8 cellular contexts compared by ENCODE assay signal in the genomic region with DNA sequence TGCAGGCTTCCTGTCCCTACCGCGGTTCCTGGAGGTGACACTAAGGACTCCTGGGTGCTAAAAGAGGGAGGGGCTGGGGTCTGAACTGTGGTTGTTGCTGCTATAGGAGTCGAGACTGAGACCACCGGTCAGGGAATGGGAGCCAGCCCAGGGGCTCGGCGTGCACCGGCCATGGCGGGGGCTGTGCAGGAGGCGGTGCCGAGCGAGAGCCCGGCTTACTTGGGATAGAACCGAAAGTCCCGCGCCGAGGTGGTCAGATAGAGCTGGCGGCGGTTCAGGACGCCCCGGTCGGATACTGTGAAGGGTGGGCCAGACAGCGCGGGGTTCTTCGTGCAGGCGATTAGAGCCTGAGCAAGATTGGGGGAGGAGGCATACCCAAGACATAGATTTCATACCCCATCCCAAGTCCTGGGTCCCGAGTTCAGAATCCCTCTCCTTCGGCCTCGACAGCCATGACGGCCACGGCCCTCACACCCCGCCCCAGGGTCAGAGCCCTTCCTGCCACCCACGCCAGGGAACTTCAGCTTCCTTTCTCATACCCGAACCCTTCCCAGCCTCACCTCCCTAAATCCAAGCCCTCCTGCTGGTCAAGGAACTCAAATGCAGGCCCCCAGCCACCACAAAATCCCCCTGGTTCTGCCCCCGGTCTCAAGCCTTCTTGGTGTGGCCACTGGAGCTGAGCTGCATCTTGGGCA. TPM values are rescaled to one million over a fixed set of nuclear protein-coding genes. Genes with fewer than 3 reads are reported as not detected.
DNase-seq lines count a peak whose midpoint lies in the region; ATAC-seq and TF ChIP-seq lines count a peak whose summit lies in the region.
"Not testable (repeated sequence)": the region's sequence is repeated elsewhere in the genome, so short reads cannot be mapped to it uniquely, and the experiment has no call there.
"Had no signal": no experiment of that assay in that cellular context is flagged by ENCODE, and none has a peak within 500 bp of the region (broad histone marks: within the 10 kb centered on the region; RNA-seq: fewer than 3 reads in every experiment).

No MANE protein-coding gene starts in this region.

- peak overlapping the region; percentile 96 for H3K4me3 Mint-ChIP-seq in T-helper 17 cell
- H3K4me3 Mint-ChIP-seq in naive thymus-derived CD4-positive, alpha-beta T cell: peak overlapping the region; percentile 67 to 99 (median 87)

- not testable (repeated sequence) for H3K27ac ChIP-seq in ascending aorta; naive thymus-derived CD4-positive, alpha-beta T cell (ENCODE audit: low read depth, low read length); skeletal muscle tissue (ENCODE audit: low read depth, low read length)

- POLR2A ChIA-PET in naive thymus-derived CD4-positive, alpha-beta T cell (lab: Charles Lee): not testable (repeated sequence)

- H3K9me3 ChIP-seq in T-helper 17 cell (ENCODE audit: control insufficient read depth, low read length, poor library complexity, severe bottlenecking); ascending aorta; iPS-15b (ENCODE audit: control insufficient read depth, insufficient read depth, low read length); naive thymus-derived CD4-positive, alpha-beta T cell (ENCODE audit: control insufficient read depth in 2 of 3, low read length in 3 of 3); skeletal muscle tissue (ENCODE audit: control insufficient read depth in 3 of 3, low read length in 3 of 3): not testable (repeated sequence)

- H3K4me1 ChIP-seq in ascending aorta: peaks cover 8 to 10% of the 10 kb centered on the region in 2 donors
- H3K4me1 ChIP-seq in iPS-15b (ENCODE audit: control insufficient read depth, insufficient read depth, low read length): not testable (repeated sequence)
- H3K4me1 ChIP-seq in naive thymus-derived CD4-positive, alpha-beta T cell (ENCODE audit: control insufficient read depth in 2 of 2, insufficient read depth in 2 of 2, low read length in 2 of 2): peaks cover 11 to 14% of the 10 kb centered on the region in 2 donors
- peaks cover 15 to 27% (median 20%) of the 10 kb centered on the region in 3 donors for H3K4me1 ChIP-seq in skeletal muscle tissue (ENCODE audit: control insufficient read depth in 3 of 3, insufficient read depth in 3 of 3, low read length in 3 of 3)

- not testable (repeated sequence) for TF ChIP-seq CTCF in ascending aorta (IDR thresholded peaks at IDR 0.05)

- CTCF ChIA-PET in naive thymus-derived CD4-positive, alpha-beta T cell (lab: Charles Lee): interaction anchor here (1.1 kb wide), 1 partner anchor 26 kb away, joined by 3 read pairs; no protein-coding TSS in a partner anchor

- not testable (repeated sequence) for H3K36me3 ChIP-seq in H7 (replicated peaks; ENCODE audit: control insufficient read depth, insufficient read depth, low read length); ascending aorta; iPS-15b (ENCODE audit: control insufficient read depth, insufficient read depth, low read length); naive thymus-derived CD4-positive, alpha-beta T cell (ENCODE audit: control insufficient read depth in 2 of 3, insufficient read depth in 3 of 3, low read length in 3 of 3); skeletal muscle tissue (ENCODE audit: control insufficient read depth in 3 of 3, insufficient read depth in 3 of 3, low read length in 3 of 3)

- ATAC-seq in T-helper 17 cell; naive thymus-derived CD4-positive, alpha-beta T cell: not testable (repeated sequence)

- H3K36me3 Mint-ChIP-seq in T-helper 17 cell (ENCODE audit: low read depth); naive thymus-derived CD4-positive, alpha-beta T cell: not testable (repeated sequence)

- peaks cover 44% of the 10 kb centered on the region for H3K27me3 Mint-ChIP-seq in T-helper 17 cell
- peaks cover 16 to 63% (median 30%) of the 10 kb centered on the region in 5 donors for H3K27me3 Mint-ChIP-seq in naive thymus-derived CD4-positive, alpha-beta T cell

- H3K4me3 ChIP-seq in H7 (ENCODE audit: insufficient read depth, low read depth, low read length): peak overlapping the region; percentile 52; the same call in 1 of the 2 replicates
- peak overlapping the region; percentile 62 for H3K4me3 ChIP-seq in ascending aorta
- peak overlapping the region; percentile 60 for H3K4me3 ChIP-seq in iPS-15b (ENCODE audit: low read depth, low read length)
- peak overlapping the region; percentile 62 for H3K4me3 ChIP-seq in naive thymus-derived CD4-positive, alpha-beta T cell (ENCODE audit: low read length)
- peak overlapping the region; percentile 66 to 81 (median 70) for H3K4me3 ChIP-seq in skeletal muscle tissue (ENCODE audit: low read length in 3 of 3)

- peak overlapping the region; percentile 12 for H3K9ac ChIP-seq in iPS-15b (ENCODE audit: low read depth, low read length)
- H3K9ac ChIP-seq in skeletal muscle tissue (ENCODE audit: low read depth in 1 of 3, low read length in 3 of 3): peak overlapping the region; percentile 70 to 87 (median 77)

- not testable (repeated sequence) for H3K9me3 Mint-ChIP-seq in naive thymus-derived CD4-positive, alpha-beta T cell

- H3K4me1 Mint-ChIP-seq in T-helper 17 cell: peaks cover 20% of the 10 kb centered on the region
- peaks cover 16 to 19% (median 17%) of the 10 kb centered on the region in 7 donors for H3K4me1 Mint-ChIP-seq in naive thymus-derived CD4-positive, alpha-beta T cell

- peak overlapping the region; percentile 68 for H3K27ac Mint-ChIP-seq in T-helper 17 cell
- peak overlapping the region in 1 of 9 donors; percentile 32 for H3K27ac Mint-ChIP-seq in naive thymus-derived CD4-positive, alpha-beta T cell

- peaks cover 53% of the 10 kb centered on the region for H3K27me3 ChIP-seq in H7 (ENCODE audit: control insufficient read depth, insufficient read depth, low read length)
- H3K27me3 ChIP-seq in ascending aorta; naive thymus-derived CD4-positive, alpha-beta T cell (ENCODE audit: control insufficient read depth in 2 of 2, insufficient read depth in 2 of 2, low read length in 2 of 2); skeletal muscle tissue (ENCODE audit: control insufficient read depth in 3 of 3, insufficient read depth in 3 of 3, low read length in 3 of 3): not testable (repeated sequence)
- H3K27me3 ChIP-seq in iPS-15b (ENCODE audit: control insufficient read depth, insufficient read depth, low read length): peaks cover 46% of the 10 kb centered on the region

- DNase-seq in H7 (peak; percentile 57), epidermal melanocyte (ENCODE audit: insufficient read length, low spot score) (peak; percentile 6)
- DNase-seq in T-helper 17 cell; ascending aorta (ENCODE audit: low spot score in 2 of 2): not testable (repeated sequence)
- DNase-seq in naive thymus-derived CD4-positive, alpha-beta T cell: peak in 1 of 9 donors; percentile 19

- intact Hi-C loops in ascending aorta (cut with DNase I): not testable (repeated sequence)
- intact Hi-C loops in naive thymus-derived CD4-positive, alpha-beta T cell (cut with micrococcal nuclease): loop anchor here in 1 of 2 donors (2.0 to 10.0 kb wide), 2 partner anchors 38 to 62 kb away; partner anchors contain the start of genes GYS1 and RUVBL2

RNA-seq across cellular contexts. Expression of gene CGB7, which starts 0.5 kb away (rescaled TPM):
- not detected in 2 replicates for total RNA-seq in H7 (2014; rRNA removed; shearing (Covaris generic))
- total RNA-seq in T-helper 17 cell (not detected), ascending aorta (10.2 TPM), skeletal muscle tissue (0.52 TPM)
- not detected for total RNA-seq in naive thymus-derived CD4-positive, alpha-beta T cell
- not detected for polyA plus RNA-seq in naive thymus-derived CD4-positive, alpha-beta T cell
- total RNA-seq: activated naive CD4-positive, alpha-beta T cell treated with anti-CD3 and anti-CD28 coated beads, Interleukin-2, amount 50 U/mL, for 72 hours had no signal

RNA-seq across cellular contexts. Expression of gene NTF4, which starts 7.6 kb away (rescaled TPM):
- 0.81 and 1.2 TPM in 2 replicates for total RNA-seq in H7 (2014; rRNA removed; shearing (Covaris generic))
- total RNA-seq in T-helper 17 cell (not detected), ascending aorta (not detected), skeletal muscle tissue (not detected)
- not detected for total RNA-seq in naive thymus-derived CD4-positive, alpha-beta T cell
- not detected for polyA plus RNA-seq in naive thymus-derived CD4-positive, alpha-beta T cell
- total RNA-seq: activated naive CD4-positive, alpha-beta T cell treated with anti-CD3 and anti-CD28 coated beads, Interleukin-2, amount 50 U/mL, for 72 hours had no signal

RNA-seq across cellular contexts. Expression of gene CGB8, which starts 8.1 kb away (rescaled TPM):
- total RNA-seq in H7 (2014; rRNA removed; shearing (Covaris generic)): not detected in 2 replicates
- total RNA-seq in T-helper 17 cell: not detected
- not detected for total RNA-seq in ascending aorta
- total RNA-seq in naive thymus-derived CD4-positive, alpha-beta T cell: not detected
- polyA plus RNA-seq in naive thymus-derived CD4-positive, alpha-beta T cell: not detected
- not detected for total RNA-seq in skeletal muscle tissue
- total RNA-seq: activated naive CD4-positive, alpha-beta T cell treated with anti-CD3 and anti-CD28 coated beads, Interleukin-2, amount 50 U/mL, for 72 hours had no signal

RNA-seq across cellular contexts. Expression of gene CGB5, which starts 13.4 kb away (rescaled TPM):
- not detected in 2 replicates for total RNA-seq in H7 (2014; rRNA removed; shearing (Covaris generic))
- not detected for total RNA-seq in T-helper 17 cell
- not detected for total RNA-seq in ascending aorta
- not detected for total RNA-seq in naive thymus-derived CD4-positive, alpha-beta T cell
- not detected for polyA plus RNA-seq in naive thymus-derived CD4-positive, alpha-beta T cell
- not detected for total RNA-seq in skeletal muscle tissue
- total RNA-seq: activated naive CD4-positive, alpha-beta T cell treated with anti-CD3 and anti-CD28 coated beads, Interleukin-2, amount 50 U/mL, for 72 hours had no signal

RNA-seq across cellular contexts. Expression of gene KCNA7, which starts 15.4 kb away (rescaled TPM):
- total RNA-seq in H7 (2014; rRNA removed; shearing (Covaris generic)): not detected in 2 replicates
- total RNA-seq in T-helper 17 cell: not detected
- total RNA-seq in ascending aorta: not detected
- total RNA-seq in naive thymus-derived CD4-positive, alpha-beta T cell: not detected
- not detected for polyA plus RNA-seq in naive thymus-derived CD4-positive, alpha-beta T cell
- 3.7 TPM for total RNA-seq in skeletal muscle tissue
- total RNA-seq: activated naive CD4-positive, alpha-beta T cell treated with anti-CD3 and anti-CD28 coated beads, Interleukin-2, amount 50 U/mL, for 72 hours had no signal
